ENCODE assay signal across 31 cellular contexts in genomic region chr9:74765572-74765971, GRCh38.
"Had no signal": no experiment of that assay in that cellular context is flagged by ENCODE, and none has a peak within 500 bp of the region (broad histone marks: within the 10 kb centered on the region; RNA-seq: fewer than 3 reads in every experiment).

No MANE protein-coding gene starts in this region.

- H3K27ac ChIP-seq: WERI-Rb-1 had no signal

- DNase-seq: activated CD4-positive, alpha-beta memory T cell treated with anti-CD3 and anti-CD28 coated beads, Interleukin-2, amount 10 ng/mL, durations not matched to agents 7 days and 5 days; activated CD4-positive, alpha-beta T cell treated with anti-CD3 and anti-CD28 coated beads for 1 hour; activated CD4-positive, alpha-beta T cell treated with anti-CD3 and anti-CD28 coated beads for 48 hours; activated CD4-positive, CD25-positive, alpha-beta regulatory T cell; activated CD8-positive, alpha-beta memory T cell treated with anti-CD3 and anti-CD28 coated beads for 24 hours; activated CD8-positive, alpha-beta memory T cell treated with anti-CD3 and anti-CD28 coated beads, Interleukin-2, amount 10 ng/mL, durations not matched to agents 7 days and 5 days; activated CD8-positive, alpha-beta memory T cell treated with anti-CD3 and anti-CD28 coated beads, Interleukin-2, amount 50 U/mL, for 48 hours; activated effector memory CD4-positive, alpha-beta T cell treated with Interleukin-2 at 50 U/mL for 16 hours; activated naive CD4-positive, alpha-beta T cell treated with anti-CD3 and anti-CD28 coated beads, Interleukin-2, amount 10 ng/mL, durations not matched to agents 7 days and 5 days; activated naive CD8-positive, alpha-beta T cell treated with anti-CD3 and anti-CD28 coated beads, Interleukin-2, amount 50 U/mL, for 24 hours; activated T-cell treated with anti-CD3 and anti-CD28 coated beads, Interleukin-2, amount 50 U/mL, for 48 hours; anterior cingulate cortex; caudate nucleus; cerebellar nuclear complex; KG1; MM.1S; NCI-H1417 treated with DMSO at 0.1 percent for 48 hours; NCI-H187 treated with DMSO at 0.1 percent for 48 hours; NCI-H2171 treated with DMSO at 0.1 percent for 48 hours; NCI-H2227 treated with DMSO at 0.1 percent for 48 hours; NCI-H446; NCI-H510A treated with DMSO at 0.1 percent for 48 hours; NCI-H526 treated with DMSO at 0.1 percent for 48 hours; NK-92 treated with Interleukin-12 subunit alpha and Interleukin-12 subunit beta, amount 100 ng/mL, for 24 hours; Right ventricle myocardium superior; SW 1271; T-helper 1 cell; T-helper 2 cell; T-helper 9 cell; WERI-Rb-1 had no signal

- ATAC-seq: activated CD8-positive, alpha-beta memory T cell treated with anti-CD3 and anti-CD28 coated beads, Interleukin-2, amount 10 ng/mL, durations not matched to agents 7 days and 5 days; activated naive CD8-positive, alpha-beta T cell treated with anti-CD3 and anti-CD28 coated beads, Interleukin-2, amount 50 U/mL, for 24 hours had no signal

- FAIRE-seq: bronchial epithelial cell had no signal

- H3K36me3 ChIP-seq: WERI-Rb-1 had no signal
